ENCODE assay signal across 22 cellular contexts in the genomic region with DNA sequence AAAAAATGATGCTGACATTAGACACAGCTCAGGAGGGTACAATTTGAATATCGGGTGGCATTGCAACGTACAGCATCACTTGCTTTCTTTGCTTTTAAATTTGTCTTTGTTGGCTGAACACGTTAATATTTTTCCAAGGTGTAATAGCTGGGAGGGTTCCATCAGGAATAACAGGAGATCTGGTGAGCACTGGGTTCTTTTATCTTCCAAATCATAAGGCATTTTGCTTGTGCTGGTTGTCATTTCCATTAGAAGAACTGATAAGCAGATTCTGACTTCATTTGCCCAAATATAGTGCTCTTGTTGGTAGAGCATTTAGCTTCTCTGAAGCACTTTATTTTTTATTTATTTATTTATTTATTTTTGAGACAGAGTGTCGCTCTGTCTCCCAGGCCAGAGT. TPM values are rescaled to one million over a fixed set of nuclear protein-coding genes. Genes with fewer than 3 reads are reported as not detected.
A peak's percentile ranks its signal among the peaks of the same experiment; 100 is the strongest.
DNase-seq lines count a peak whose midpoint lies in the region; ATAC-seq and TF ChIP-seq lines count a peak whose summit lies in the region.
"Had no signal": no experiment of that assay in that cellular context is flagged by ENCODE, and none has a peak within 500 bp of the region (broad histone marks: within the 10 kb centered on the region; RNA-seq: fewer than 3 reads in every experiment).

No MANE protein-coding gene starts in this region.

- POLR2A ChIA-PET in SK-N-SH (lab: Yijun Ruan, JAX): interaction anchor here (0.6 kb wide), 1 partner anchor 20 kb away, joined by 3 read pairs; no protein-coding TSS in a partner anchor

- no peaks in the 10 kb centered on the region for H3K9me3 ChIP-seq in SK-N-SH
- H3K9me3 ChIP-seq: BE2C, BLaER1 had no signal

- no peak overlapping the region for H3K9ac ChIP-seq in SK-N-SH
- H3K9ac ChIP-seq: BLaER1 had no signal

- TF ChIP-seq CTCF in SK-N-SH (IDR thresholded peaks at IDR 0.05): no peak

- H3K79me2 ChIP-seq in SK-N-SH (ENCODE audit: insufficient read depth): no peaks in the 10 kb centered on the region

- 22% methylated on average over 4 of the region's 4 CpGs for WGBS in SK-N-SH (ENCODE audit: low lambda C conversion rate)

- H3K27me3 ChIP-seq in SK-N-SH (ENCODE audit: insufficient read depth): peaks cover 39% of the 10 kb centered on the region
- H3K27me3 ChIP-seq: BE2C, BLaER1 had no signal

- no peak for TF ChIP-seq RAD21 in SK-N-SH (IDR thresholded peaks at IDR 0.05; ENCODE audit: low read length)

- TF ChIP-seq EP300 in SK-N-SH (IDR thresholded peaks at IDR 0.05; ENCODE audit: borderline replicate concordance in 1 of 2, low read depth in 1 of 2, low read length in 1 of 2): no peak

- CTCF ChIA-PET in SK-N-SH (lab: Yijun Ruan, JAX): interaction anchor here (0.6 to 5.7 kb wide), 14 partner anchors 8 to 677 kb away, joined by 3 to 36 read pairs (median 6); no protein-coding TSS in a partner anchor

- DNase-seq in SK-N-SH (no peak), caudate nucleus (lab: John Stamatoyannopoulos, UW) (no peak), immature natural killer cell (no peak), foreskin melanocyte (no peak)
- DNase-seq: 8988T; ACHN; BE2C; C1 segment of cervical spinal cord; CD4-positive, alpha-beta memory T cell; CD4-positive, CD25-positive, alpha-beta regulatory T cell; CD8-positive, alpha-beta memory T cell; COR-L47; DMS 273 treated with DMSO at 0.1 percent for 48 hours; DMS53; DMS79; DND-41; EL; GDM1 had no signal

- no peak overlapping the region for H3K4me3 ChIP-seq in SK-N-SH (ENCODE audit: low read depth in 2 of 2, low read length in 1 of 2)
- H3K4me3 ChIP-seq: BLaER1, GM12878 had no signal

- H4K20me1 ChIP-seq in SK-N-SH (ENCODE audit: insufficient read depth): no peaks in the 10 kb centered on the region
- H4K20me1 ChIP-seq: BLaER1 had no signal

- peaks cover 2 to 27% (median 2%) of the 10 kb centered on the region in 3 donors for H3K27me3 Mint-ChIP-seq in immature natural killer cell (ENCODE audit: low read depth in 3 of 3)

- H3K4me2 ChIP-seq in SK-N-SH: 0 out of 2 replicates have a peak overlapping the region, but pooled peaks have one; percentile 3
- H3K4me2 ChIP-seq: BLaER1 had no signal

- no peak overlapping the region for H2AFZ ChIP-seq in SK-N-SH (ENCODE audit: low read depth)

- H3K4me1 Mint-ChIP-seq in immature natural killer cell: no peaks in the 10 kb centered on the region
- H3K4me1 Mint-ChIP-seq: CD14-positive monocyte; CD4-positive, alpha-beta memory T cell; CD4-positive, CD25-positive, alpha-beta regulatory T cell; CD8-positive, alpha-beta memory T cell had no signal

- H3K4me3 Mint-ChIP-seq in immature natural killer cell: no peak overlapping the region
- H3K4me3 Mint-ChIP-seq: CD14-positive monocyte; CD4-positive, alpha-beta memory T cell; CD4-positive, CD25-positive, alpha-beta regulatory T cell; CD8-positive, alpha-beta memory T cell had no signal

- no peaks in the 10 kb centered on the region for H3K9me2 ChIP-seq in SK-N-SH

- no peak overlapping the region for H3K27ac Mint-ChIP-seq in immature natural killer cell
- H3K27ac Mint-ChIP-seq: CD14-positive monocyte; CD4-positive, alpha-beta memory T cell; CD4-positive, CD25-positive, alpha-beta regulatory T cell; CD8-positive, alpha-beta memory T cell had no signal

- H3K36me3 ChIP-seq in SK-N-SH (replicated peaks in 1 of 2; ENCODE audit: control insufficient read depth in 1 of 2, insufficient read depth in 2 of 2, low read length in 1 of 2): no peaks in the 10 kb centered on the region
- H3K36me3 ChIP-seq: BE2C, BLaER1 had no signal

- ATAC-seq in SK-N-SH treated with all-trans-retinoic acid at 6 μM for 48 hours: no peak; the same call in 2 of the 3 replicates
- ATAC-seq: GM12878 had no signal

- H3K27ac ChIP-seq in SK-N-SH (ENCODE audit: low read depth in 2 of 2, low read length in 1 of 2) (peak overlapping the region in 1 of 2 experiments; percentile 24; a peak in 1 of 4 replicates), caudate nucleus (ENCODE audit: low read depth, low read length) (peak overlapping the region; percentile 52)
- H3K27ac ChIP-seq: BLaER1 had no signal

- peaks cover 7 to 9% of the 10 kb centered on the region in 2 experiments; a peak in 3 of 4 replicates for H3K4me1 ChIP-seq in SK-N-SH (ENCODE audit: control insufficient read depth in 1 of 2, insufficient read depth in 2 of 2, low read depth in 1 of 2, low read length in 1 of 2)
- H3K4me1 ChIP-seq: BE2C, BLaER1 had no signal

- H3K9me3 Mint-ChIP-seq in immature natural killer cell: no peaks in the 10 kb centered on the region
- H3K9me3 Mint-ChIP-seq: CD14-positive monocyte; CD4-positive, alpha-beta memory T cell; CD8-positive, alpha-beta memory T cell had no signal

- H3K36me3 Mint-ChIP-seq in immature natural killer cell: no peaks in the 10 kb centered on the region
- H3K36me3 Mint-ChIP-seq: CD14-positive monocyte; CD4-positive, alpha-beta memory T cell; CD4-positive, CD25-positive, alpha-beta regulatory T cell; CD8-positive, alpha-beta memory T cell had no signal

- no peaks in the 10 kb centered on the region for H3F3A ChIP-seq in SK-N-SH (replicated peaks; ENCODE audit: insufficient read depth)

TF ChIP-seq in SK-N-SH, 30 proteins besides CTCF, POLR2A, EP300 and RAD21 (continues in another document):
- TF ChIP-seq CHD2 (IDR thresholded peaks at IDR 0.05; ENCODE audit: low read length, partially characterized antibody) (peak; percentile 3), TAF1 (IDR thresholded peaks at IDR 0.05; ENCODE audit: borderline replicate concordance, low read depth, low read length) (no peak), FOSL2 (IDR thresholded peaks at IDR 0.05; ENCODE audit: borderline replicate concordance, low read depth) (no peak), GATA2 (CRISPR knock-in tag; IDR thresholded peaks at IDR 0.05) (0 out of 2 replicates have a peak, but pooled peaks have one; percentile 37)
- TF ChIP-seq, protein P1, sequence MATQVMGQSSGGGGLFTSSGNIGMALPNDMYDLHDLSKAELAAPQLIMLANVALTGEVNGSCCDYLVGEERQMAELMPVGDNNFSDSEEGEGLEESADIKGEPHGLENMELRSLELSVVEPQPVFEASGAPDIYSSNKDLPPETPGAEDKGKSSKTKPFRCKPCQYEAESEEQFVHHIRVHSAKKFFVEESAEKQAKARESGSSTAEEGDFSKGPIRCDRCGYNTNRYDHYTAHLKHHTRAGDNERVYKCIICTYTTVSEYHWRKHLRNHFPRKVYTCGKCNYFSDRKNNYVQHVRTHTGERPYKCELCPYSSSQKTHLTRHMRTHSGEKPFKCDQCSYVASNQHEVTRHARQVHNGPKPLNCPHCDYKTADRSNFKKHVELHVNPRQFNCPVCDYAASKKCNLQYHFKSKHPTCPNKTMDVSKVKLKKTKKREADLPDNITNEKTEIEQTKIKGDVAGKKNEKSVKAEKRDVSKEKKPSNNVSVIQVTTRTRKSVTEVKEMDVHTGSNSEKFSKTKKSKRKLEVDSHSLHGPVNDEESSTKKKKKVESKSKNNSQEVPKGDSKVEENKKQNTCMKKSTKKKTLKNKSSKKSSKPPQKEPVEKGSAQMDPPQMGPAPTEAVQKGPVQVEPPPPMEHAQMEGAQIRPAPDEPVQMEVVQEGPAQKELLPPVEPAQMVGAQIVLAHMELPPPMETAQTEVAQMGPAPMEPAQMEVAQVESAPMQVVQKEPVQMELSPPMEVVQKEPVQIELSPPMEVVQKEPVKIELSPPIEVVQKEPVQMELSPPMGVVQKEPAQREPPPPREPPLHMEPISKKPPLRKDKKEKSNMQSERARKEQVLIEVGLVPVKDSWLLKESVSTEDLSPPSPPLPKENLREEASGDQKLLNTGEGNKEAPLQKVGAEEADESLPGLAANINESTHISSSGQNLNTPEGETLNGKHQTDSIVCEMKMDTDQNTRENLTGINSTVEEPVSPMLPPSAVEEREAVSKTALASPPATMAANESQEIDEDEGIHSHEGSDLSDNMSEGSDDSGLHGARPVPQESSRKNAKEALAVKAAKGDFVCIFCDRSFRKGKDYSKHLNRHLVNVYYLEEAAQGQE (IDR thresholded peaks at IDR 0.05; ENCODE audit: low read depth, low read length): no peak

TF ChIP-seq in SK-N-SH treated with all-trans-retinoic acid at 6 μM for 48 hours, 23 proteins besides CTCF, POLR2A, EP300 and RAD21:
- TF ChIP-seq ISL1 (CRISPR knock-in tag; IDR thresholded peaks at IDR 0.05): no peak
- TF ChIP-seq ZNF8 (CRISPR knock-in tag; IDR thresholded peaks at IDR 0.05): no peak
- no peak for TF ChIP-seq ZFP3 (CRISPR knock-in tag; IDR thresholded peaks at IDR 0.05)
- no peak for TF ChIP-seq PPARA (CRISPR knock-in tag; IDR thresholded peaks at IDR 0.05; ENCODE audit: borderline replicate concordance)
- no peak for TF ChIP-seq ZNF565 (CRISPR knock-in tag; conservative IDR thresholded peaks at IDR 0.05; ENCODE audit: low read depth)
- no peak for TF ChIP-seq ZC3H10 (CRISPR knock-in tag; IDR thresholded peaks at IDR 0.05)
- TF ChIP-seq ARNTL (CRISPR knock-in tag; IDR thresholded peaks at IDR 0.05; ENCODE audit: borderline replicate concordance, low read depth): no peak
TF ChIP-seq in SK-N-SH treated with all-trans-retinoic acid at 6 μM for 48 hours: peak in this region for 0.

RNA-seq across cellular contexts. Expression of gene LMO2, which starts 48.9 kb away (rescaled TPM):
- polyA plus RNA-seq in SK-N-SH (2012; rRNA removed) (0.05 TPM in 2 replicates), immature natural killer cell (1 to 10 TPM in 2 of 3 donors, under 1 TPM in 1; 0.31 to 2.8 (median 1.9) TPM)
- 0.03 and 0.04 TPM in 2 replicates for polyA plus RNA-seq in SK-N-SH (2012; cell fraction: cytosol; rRNA removed)
- polyA plus RNA-seq in SK-N-SH (2012; cell fraction: nucleus; rRNA removed): not detected in 2 replicates
- polyA plus RNA-seq: CD8-positive, alpha-beta memory T cell had no signal
